Comparison of ENCODE assay signal across 1 cellular context in the genomic region with DNA sequence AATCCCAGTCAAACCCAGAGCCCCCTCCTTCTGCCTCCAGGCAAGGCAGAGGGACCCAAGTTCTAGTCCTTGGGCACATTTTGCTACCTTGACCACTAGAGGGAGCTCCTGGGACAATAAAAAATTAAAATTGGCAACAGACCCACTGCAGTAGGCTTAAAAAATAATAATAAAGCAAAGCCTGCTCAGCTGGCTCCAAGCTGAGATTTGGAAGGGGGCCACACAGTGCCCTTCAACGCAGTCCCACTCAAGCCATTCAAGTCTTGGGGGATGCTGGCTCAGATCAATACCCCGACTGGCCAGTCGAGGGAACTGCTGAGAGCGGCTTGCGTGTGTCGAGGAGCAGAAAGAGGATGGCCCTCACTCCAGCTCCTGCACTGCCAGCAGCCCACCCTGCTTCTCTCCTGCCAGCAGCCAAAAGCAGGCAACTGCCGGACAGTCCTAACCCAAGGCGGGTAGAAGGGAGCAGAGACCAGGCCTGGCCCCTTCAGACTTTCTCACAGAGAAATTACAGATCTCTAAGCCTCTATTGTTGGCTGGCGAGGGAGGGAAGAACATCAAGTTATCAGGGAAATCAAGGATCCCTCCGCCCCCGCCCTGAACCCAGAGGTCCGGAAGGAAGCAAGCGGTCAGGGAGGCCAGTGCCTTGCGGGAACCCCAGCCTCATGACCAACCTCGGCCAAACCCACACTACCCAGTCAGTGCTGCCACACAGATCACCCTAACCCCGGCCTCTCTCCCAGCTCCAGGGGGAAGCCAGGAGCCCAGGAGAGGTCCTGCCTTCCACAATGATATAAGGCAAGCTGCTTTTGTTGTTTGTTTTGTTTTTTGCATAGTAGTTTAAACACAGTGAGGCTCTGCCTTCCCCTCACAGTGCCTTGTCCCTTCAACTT.
A peak's percentile ranks its signal among the peaks of the same experiment; 100 is the strongest.
TF ChIP-seq lines count a peak whose summit lies in the region.

No MANE protein-coding gene starts in this region.

TF ChIP-seq in GM12878, 131 proteins besides CTCF, POLR2A, EP300 and RAD21:
- TF ChIP-seq ZNF274 (IDR thresholded peaks at IDR 0.05; ENCODE audit: insufficient read depth, insufficient read length) (no peak), SMC3 (IDR thresholded peaks at IDR 0.05; ENCODE audit: borderline replicate concordance, low read length) (peak; percentile 59; the same call in 1 of the 2 replicates), NBN (IDR thresholded peaks at IDR 0.05) (no peak), SMARCA5 (IDR thresholded peaks at IDR 0.05) (0 out of 2 replicates have a peak, but pooled peaks have one; percentile 67)
- TF ChIP-seq, protein P1, sequence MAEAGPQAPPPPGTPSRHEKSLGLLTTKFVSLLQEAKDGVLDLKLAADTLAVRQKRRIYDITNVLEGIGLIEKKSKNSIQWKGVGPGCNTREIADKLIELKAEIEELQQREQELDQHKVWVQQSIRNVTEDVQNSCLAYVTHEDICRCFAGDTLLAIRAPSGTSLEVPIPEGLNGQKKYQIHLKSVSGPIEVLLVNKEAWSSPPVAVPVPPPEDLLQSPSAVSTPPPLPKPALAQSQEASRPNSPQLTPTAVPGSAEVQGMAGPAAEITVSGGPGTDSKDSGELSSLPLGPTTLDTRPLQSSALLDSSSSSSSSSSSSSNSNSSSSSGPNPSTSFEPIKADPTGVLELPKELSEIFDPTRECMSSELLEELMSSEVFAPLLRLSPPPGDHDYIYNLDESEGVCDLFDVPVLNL (IDR thresholded peaks at IDR 0.05; ENCODE audit: low read depth, low read length), result no peak
- TF ChIP-seq, protein P2, sequence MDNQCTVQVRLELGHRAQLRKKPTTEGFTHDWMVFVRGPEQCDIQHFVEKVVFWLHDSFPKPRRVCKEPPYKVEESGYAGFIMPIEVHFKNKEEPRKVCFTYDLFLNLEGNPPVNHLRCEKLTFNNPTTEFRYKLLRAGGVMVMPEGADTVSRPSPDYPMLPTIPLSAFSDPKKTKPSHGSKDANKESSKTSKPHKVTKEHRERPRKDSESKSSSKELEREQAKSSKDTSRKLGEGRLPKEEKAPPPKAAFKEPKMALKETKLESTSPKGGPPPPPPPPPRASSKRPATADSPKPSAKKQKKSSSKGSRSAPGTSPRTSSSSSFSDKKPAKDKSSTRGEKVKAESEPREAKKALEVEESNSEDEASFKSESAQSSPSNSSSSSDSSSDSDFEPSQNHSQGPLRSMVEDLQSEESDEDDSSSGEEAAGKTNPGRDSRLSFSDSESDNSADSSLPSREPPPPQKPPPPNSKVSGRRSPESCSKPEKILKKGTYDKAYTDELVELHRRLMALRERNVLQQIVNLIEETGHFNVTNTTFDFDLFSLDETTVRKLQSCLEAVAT (IDR thresholded peaks at IDR 0.05), result peak; percentile 44; the same call in 1 of the 2 replicates
